In genomic region chr1:26787706-26788514, GRCh38 we compare ENCODE assay signal across 8 cellular contexts. TPM values are rescaled to one million over a fixed set of nuclear protein-coding genes. Genes with fewer than 3 reads are reported as not detected.
A peak's percentile ranks its signal among the peaks of the same experiment; 100 is the strongest.
DNase-seq lines count a peak whose midpoint lies in the region; ATAC-seq and TF ChIP-seq lines count a peak whose summit lies in the region.

Gene PIGV, plus strand, starts transcription at chr1:26787950. Its CDS starts 2,866 bp downstream, at chr1:26790816.

- H3K9ac ChIP-seq in Karpas-422 (ENCODE audit: low read length): peak within 1 kb of the TSS; percentile 92

- no peaks in the 10 kb centered on the region for H3K9me2 ChIP-seq in Karpas-422 (replicated peaks; ENCODE audit: insufficient read depth, low read length)

- intact Hi-C loops in activated T-helper 1 cell treated with anti-CD3 and anti-CD28 coated beads, Interleukin-12 subunit alpha, Interleukin-12 subunit beta, Interleukin-2, Interleukin-4 antibody, amounts not matched to agents 30 ng/mL and 10 ng/mL and 1 ng/mL, durations not matched to agents 14 hours and 24 hours and 36 hours (cut with micrococcal nuclease): loop anchor here (1.0 to 5.0 kb wide), 3 partner anchors 65 to 356 kb away; partner anchors contain the start of gene DHDDS

- peaks cover 1% of the 10 kb centered on the region for H3K27me3 Mint-ChIP-seq in activated T-helper 1 cell treated with anti-CD3 and anti-CD28 coated beads, Interleukin-12 subunit alpha, Interleukin-12 subunit beta, Interleukin-2, Interleukin-4 antibody, amounts not matched to agents 30 ng/mL and 10 ng/mL and 1 ng/mL, durations not matched to agents 14 hours and 24 hours and 36 hours (ENCODE audit: insufficient read depth)
- H3K27me3 Mint-ChIP-seq in natural killer cell treated with Interleukin-12 subunit alpha and Interleukin-12 subunit beta and Interleukin-15 and Interleukin-18, amount 100 ng/mL, for 72 hours: no peaks in the 10 kb centered on the region

- peak within 1 kb of the TSS; percentile 86 for H3K4me3 ChIP-seq in Karpas-422 (ENCODE audit: low read length)
- peak within 1 kb of the TSS; percentile 69 for H3K4me3 ChIP-seq in fibroblast of mammary gland (ENCODE audit: control insufficient read depth, low read depth, low read length)

- H3K4me3 Mint-ChIP-seq in activated T-helper 1 cell treated with anti-CD3 and anti-CD28 coated beads, Interleukin-12 subunit alpha, Interleukin-12 subunit beta, Interleukin-2, Interleukin-4 antibody, amounts not matched to agents 30 ng/mL and 10 ng/mL and 1 ng/mL, durations not matched to agents 14 hours and 24 hours and 36 hours: peak within 1 kb of the TSS; percentile 97
- peak within 1 kb of the TSS; percentile 94 for H3K4me3 Mint-ChIP-seq in natural killer cell treated with Interleukin-12 subunit alpha and Interleukin-12 subunit beta and Interleukin-15 and Interleukin-18, amount 100 ng/mL, for 72 hours

- H3K9me3 Mint-ChIP-seq in activated T-helper 1 cell treated with anti-CD3 and anti-CD28 coated beads, Interleukin-12 subunit alpha, Interleukin-12 subunit beta, Interleukin-2, Interleukin-4 antibody, amounts not matched to agents 30 ng/mL and 10 ng/mL and 1 ng/mL, durations not matched to agents 14 hours and 24 hours and 36 hours: no peaks in the 10 kb centered on the region
- H3K9me3 Mint-ChIP-seq in natural killer cell treated with Interleukin-12 subunit alpha and Interleukin-12 subunit beta and Interleukin-15 and Interleukin-18, amount 100 ng/mL, for 72 hours: no peaks in the 10 kb centered on the region

- peak within 1 kb of the TSS; percentile 38; the same call in 1 of the 2 replicates for H2AFZ ChIP-seq in Karpas-422 (ENCODE audit: low read length)

- no peaks in the 10 kb centered on the region for H4K20me1 ChIP-seq in Karpas-422 (ENCODE audit: insufficient read depth, low read depth, low read length)

- peak within 1 kb of the TSS; percentile 82 for H3K4me2 ChIP-seq in Karpas-422 (ENCODE audit: low read depth, low read length, poor library complexity, severe bottlenecking)

- H3K27ac ChIP-seq in Karpas-422 (ENCODE audit: low read length): peak within 1 kb of the TSS; percentile 95

- no peaks in the 10 kb centered on the region for H3K27me3 ChIP-seq in Karpas-422 (ENCODE audit: low read length)

- peaks cover 60% of the 10 kb centered on the region for H3K4me1 ChIP-seq in Karpas-422 (ENCODE audit: low read length)

- H3K36me3 Mint-ChIP-seq in activated T-helper 1 cell treated with anti-CD3 and anti-CD28 coated beads, Interleukin-12 subunit alpha, Interleukin-12 subunit beta, Interleukin-2, Interleukin-4 antibody, amounts not matched to agents 30 ng/mL and 10 ng/mL and 1 ng/mL, durations not matched to agents 14 hours and 24 hours and 36 hours (ENCODE audit: low read depth): peaks cover 14% of the 10 kb centered on the region
- H3K36me3 Mint-ChIP-seq in natural killer cell treated with Interleukin-12 subunit alpha and Interleukin-12 subunit beta and Interleukin-15 and Interleukin-18, amount 100 ng/mL, for 72 hours: peaks cover 17% of the 10 kb centered on the region

- H3K79me2 ChIP-seq in Karpas-422 (ENCODE audit: low read length): no peaks in the 10 kb centered on the region; the same call in 1 of the 2 replicates

- peak within 1 kb of the TSS; percentile 100 for H3K27ac Mint-ChIP-seq in activated T-helper 1 cell treated with anti-CD3 and anti-CD28 coated beads, Interleukin-12 subunit alpha, Interleukin-12 subunit beta, Interleukin-2, Interleukin-4 antibody, amounts not matched to agents 30 ng/mL and 10 ng/mL and 1 ng/mL, durations not matched to agents 14 hours and 24 hours and 36 hours
- peak within 1 kb of the TSS; percentile 99 to 100 for H3K27ac Mint-ChIP-seq in natural killer cell treated with Interleukin-12 subunit alpha and Interleukin-12 subunit beta and Interleukin-15 and Interleukin-18, amount 100 ng/mL, for 72 hours

- no peak for TF ChIP-seq CTCF in fibroblast of mammary gland (conservative IDR thresholded peaks at IDR 0.05; ENCODE audit: control insufficient read depth, insufficient read depth, low read depth, low read length)

- peaks cover 74% of the 10 kb centered on the region for H3K4me1 Mint-ChIP-seq in activated T-helper 1 cell treated with anti-CD3 and anti-CD28 coated beads, Interleukin-12 subunit alpha, Interleukin-12 subunit beta, Interleukin-2, Interleukin-4 antibody, amounts not matched to agents 30 ng/mL and 10 ng/mL and 1 ng/mL, durations not matched to agents 14 hours and 24 hours and 36 hours (ENCODE audit: low read depth)
- peaks cover 83 to 87% of the 10 kb centered on the region in 2 donors for H3K4me1 Mint-ChIP-seq in natural killer cell treated with Interleukin-12 subunit alpha and Interleukin-12 subunit beta and Interleukin-15 and Interleukin-18, amount 100 ng/mL, for 72 hours (ENCODE audit: low read depth in 2 of 2)

- peak; percentile 62 for ATAC-seq in GM21737 (IDR thresholded peaks at IDR 0.05; ENCODE audit: unreplicated experiment)
- peak; percentile 74 to 81 for ATAC-seq in natural killer cell treated with Interleukin-12 subunit alpha and Interleukin-12 subunit beta and Interleukin-15 and Interleukin-18, amount 100 ng/mL, for 72 hours
- ATAC-seq in stimulated activated naive CD8-positive, alpha-beta T cell treated with anti-CD3 and anti-CD28 coated beads, Interleukin-15, Interleukin-2, amounts not matched to agents 100 U/mL and 50 U/mL, for 24 hours: peak; percentile 50

- H3K9me3 ChIP-seq in Karpas-422 (ENCODE audit: low read length): no peaks in the 10 kb centered on the region

- DNase-seq in DMS79 treated with DMSO at 0.1 percent for 48 hours (lab: John Stamatoyannopoulos, UW): peak; percentile 94
- peak; percentile 95 for DNase-seq in Karpas-422
- peak; percentile 84 for DNase-seq in RKO (ENCODE audit: low spot score)
- DNase-seq in activated T-helper 1 cell treated with anti-CD3 and anti-CD28 coated beads, Interleukin-12 subunit alpha, Interleukin-12 subunit beta, Interleukin-2, Interleukin-4 antibody, amounts not matched to agents 30 ng/mL and 10 ng/mL and 1 ng/mL, durations not matched to agents 14 hours and 24 hours and 36 hours (ENCODE audit: low spot score): peak; percentile 84
- DNase-seq in fibroblast of mammary gland (ENCODE audit: low read depth): peak; percentile 76
- DNase-seq in natural killer cell treated with Interleukin-12 subunit alpha and Interleukin-12 subunit beta and Interleukin-15 and Interleukin-18, amount 100 ng/mL, for 72 hours (ENCODE audit: low spot score): peak; percentile 94
- peak; percentile 91 for DNase-seq in stimulated activated naive CD8-positive, alpha-beta T cell treated with anti-CD3 and anti-CD28 coated beads, Interleukin-15, Interleukin-2, amounts not matched to agents 100 U/mL and 50 U/mL, for 24 hours

- peaks cover 2% of the 10 kb centered on the region; the same call in 1 of the 2 replicates for H3K36me3 ChIP-seq in Karpas-422 (ENCODE audit: insufficient read depth, low read length)

RNA-seq across cellular contexts. Expression of gene PIGV, which starts in this region (rescaled TPM):
- 5.8 and 15.7 TPM in 2 replicates for total RNA-seq in Karpas-422 (2014; rRNA removed; shearing (Covaris generic); ENCODE audit: low replicate concordance)
- total RNA-seq in activated T-helper 1 cell treated with anti-CD3 and anti-CD28 coated beads, Interleukin-12 subunit alpha, Interleukin-12 subunit beta, Interleukin-2, Interleukin-4 antibody, amounts not matched to agents 30 ng/mL and 10 ng/mL and 1 ng/mL, durations not matched to agents 14 hours and 24 hours and 36 hours: 18.5 and 22.6 TPM in 2 replicates
- 10 to 100 TPM; 44.3 to 60.2 TPM for total RNA-seq in natural killer cell treated with Interleukin-12 subunit alpha and Interleukin-12 subunit beta and Interleukin-15 and Interleukin-18, amount 100 ng/mL, for 72 hours

Comparison
In these comparisons a context has a peak if more than half of its experiments do, and no peak if none do; other contexts are left out.
1. Peak in every context shown above with its lines: DNase-seq, ATAC-seq, H3K4me3 ChIP-seq and H3K27ac ChIP-seq.